8 cellular contexts compared by ENCODE assay signal in genomic region chr11:10858505-10859360, GRCh38. TPM values are rescaled to one million over a fixed set of nuclear protein-coding genes. Genes with fewer than 3 reads are reported as not detected.
DNase-seq lines count a peak whose midpoint lies in the region; ATAC-seq, FAIRE-seq and TF ChIP-seq lines count a peak whose summit lies in the region.

No MANE protein-coding gene starts in this region.

- FAIRE-seq in HTR-8/SVneo (lab: Jason Lieb, UNC) (no peak), astrocyte (lab: Jason Lieb, UNC) (no peak)

- H3K27me3 Mint-ChIP-seq in Calu3 (ENCODE audit: unreplicated experiment) (no peaks in the 10 kb centered on the region), astrocyte (ENCODE audit: low read depth, unreplicated experiment) (no peaks in the 10 kb centered on the region)

- H3K9me3 ChIP-seq in astrocyte (ENCODE audit: insufficient read depth, low read depth, low read length) = no peaks in the 10 kb centered on the region

- DNase-seq in Calu3 (peak; percentile 46), HTR-8/SVneo (ENCODE audit: insufficient read length, low spot score) (peak; percentile 15), astrocyte (ENCODE audit: low read depth) (no peak), hypothalamus (lab: John Stamatoyannopoulos, UW) (peak in 44 of 51 donors; percentile 44 to 91 (median 72)), retinal pigment epithelial cell (ENCODE audit: low read depth) (no peak), cerebellar nuclear complex (lab: John Stamatoyannopoulos, UW) (no peak)

- TSS peak; percentile 65 for BruUV-seq in Calu3 (replicated peaks; lab: Mats Ljungman, UMichigan)

- peak overlapping the region; percentile 98 for H3K27ac ChIP-seq in astrocyte (ENCODE audit: low read depth, low read length)

- H3K9me3 Mint-ChIP-seq in Calu3 (ENCODE audit: low read depth, unreplicated experiment) = no peaks in the 10 kb centered on the region
- H3K9me3 Mint-ChIP-seq in astrocyte (ENCODE audit: unreplicated experiment) = no peaks in the 10 kb centered on the region

- ATAC-seq in GM21367 (IDR thresholded peaks at IDR 0.05; ENCODE audit: unreplicated experiment) (peak; percentile 15), SK-N-SH treated with all-trans-retinoic acid at 6 μM for 48 hours (peak; percentile 56)

- H3K4me2 ChIP-seq in astrocyte (ENCODE audit: low read length) = peak overlapping the region; percentile 88

- no peaks in the 10 kb centered on the region for H3K27me3 ChIP-seq in astrocyte (ENCODE audit: insufficient read depth, low read length)

- peak overlapping the region; percentile 92 for H3K9ac ChIP-seq in astrocyte (ENCODE audit: low read length)

- no peak for TF ChIP-seq CTCF in Calu3 (IDR thresholded peaks at IDR 0.05; ENCODE audit: unreplicated experiment)
- TF ChIP-seq CTCF in astrocyte (IDR thresholded peaks at IDR 0.05; ENCODE audit: insufficient read depth, low read depth, low read length) = no peak
- no peak for TF ChIP-seq CTCF in retinal pigment epithelial cell (conservative IDR thresholded peaks at IDR 0.05; ENCODE audit: low read depth, low read length)

- CTCF ChIA-PET in Calu3 (lab: Charles Lee) = interaction anchor here (1.1 to 2.1 kb wide), 10 partner anchors 10 to 88 kb away, joined by 3 to 13 read pairs (median 5); partner anchors contain the start of gene EIF4G2

- intact Hi-C loops in Calu3 (cut with micrococcal nuclease; ENCODE audit: unreplicated experiment) = loop anchor here (5.0 to 10.0 kb wide), 3 partner anchors 51 to 156 kb away; partner anchors contain the start of gene EIF4G2

- H3K79me2 ChIP-seq in astrocyte (ENCODE audit: insufficient read depth, low read length) = peaks cover 56% of the 10 kb centered on the region

- H3K4me1 ChIP-seq in astrocyte (ENCODE audit: insufficient read depth, low read length) = no peaks in the 10 kb centered on the region

- no peaks in the 10 kb centered on the region for H4K20me1 ChIP-seq in astrocyte (ENCODE audit: insufficient read depth, low read length)

- H3K4me3 Mint-ChIP-seq in Calu3 (ENCODE audit: low read depth, unreplicated experiment) (peak overlapping the region; percentile 96), astrocyte (ENCODE audit: unreplicated experiment) (peak overlapping the region; percentile 99)

- peak overlapping the region; percentile 69 for H2AFZ ChIP-seq in astrocyte (ENCODE audit: low read depth, low read length)

- H3K4me3 ChIP-seq in astrocyte (ENCODE audit: insufficient read depth, low read depth, low read length) (peak overlapping the region; percentile 90), retinal pigment epithelial cell (ENCODE audit: low read length) (peak overlapping the region; percentile 93)

- H3K36me3 Mint-ChIP-seq in Calu3 (ENCODE audit: insufficient read depth, unreplicated experiment) (peaks cover 44% of the 10 kb centered on the region), astrocyte (ENCODE audit: low read depth, unreplicated experiment) (peaks cover 6% of the 10 kb centered on the region)

- H3K36me3 ChIP-seq in astrocyte (ENCODE audit: insufficient read depth, low read length) = peaks cover 18% of the 10 kb centered on the region

- H3K4me1 Mint-ChIP-seq in Calu3 (ENCODE audit: low read depth, unreplicated experiment) = peaks cover 17% of the 10 kb centered on the region
- H3K4me1 Mint-ChIP-seq in astrocyte (ENCODE audit: low read depth, unreplicated experiment) = peaks cover 20% of the 10 kb centered on the region

- peak overlapping the region; percentile 89 for H3K27ac Mint-ChIP-seq in Calu3 (ENCODE audit: unreplicated experiment)
- peak overlapping the region; percentile 97 for H3K27ac Mint-ChIP-seq in astrocyte (ENCODE audit: unreplicated experiment)

TF ChIP-seq in SK-N-SH treated with all-trans-retinoic acid at 6 μM for 48 hours, 23 proteins besides CTCF, POLR2A, EP300 and RAD21:
- TF ChIP-seq TCF4 (CRISPR knock-in tag; IDR thresholded peaks at IDR 0.05; ENCODE audit: borderline replicate concordance) = 0 out of 2 replicates have a peak, but pooled peaks have one; percentile 10
- TF ChIP-seq ZFP30 (CRISPR knock-in tag; IDR thresholded peaks at IDR 0.05) = no peak

RNA-seq across cellular contexts. Expression of gene ZBED5, which starts 0.9 kb away (rescaled TPM):
- total RNA-seq in Calu3 (2022) (49.8 and 51.4 TPM in 2 replicates), astrocyte (32.9 and 35.1 TPM in 2 replicates)

RNA-seq across cellular contexts. Expression of gene EIF4G2, which starts 50.0 kb away (rescaled TPM):
- total RNA-seq in Calu3 (2022) (690 and 772 TPM in 2 replicates), astrocyte (1,309 and 1,364 TPM in 2 replicates)

Comparison
In these comparisons a context has a peak if more than half of its experiments do, and no peak if none do; other contexts are left out.
1. DNase-seq: peak in Calu3 (single experiment), HTR-8/SVneo (single experiment) and hypothalamus (44 of 51); none in astrocyte (single experiment), retinal pigment epithelial cell (single experiment) and cerebellar nuclear complex (0 of 2).